ENCODE assay signal across 20 cellular contexts in the genomic region with DNA sequence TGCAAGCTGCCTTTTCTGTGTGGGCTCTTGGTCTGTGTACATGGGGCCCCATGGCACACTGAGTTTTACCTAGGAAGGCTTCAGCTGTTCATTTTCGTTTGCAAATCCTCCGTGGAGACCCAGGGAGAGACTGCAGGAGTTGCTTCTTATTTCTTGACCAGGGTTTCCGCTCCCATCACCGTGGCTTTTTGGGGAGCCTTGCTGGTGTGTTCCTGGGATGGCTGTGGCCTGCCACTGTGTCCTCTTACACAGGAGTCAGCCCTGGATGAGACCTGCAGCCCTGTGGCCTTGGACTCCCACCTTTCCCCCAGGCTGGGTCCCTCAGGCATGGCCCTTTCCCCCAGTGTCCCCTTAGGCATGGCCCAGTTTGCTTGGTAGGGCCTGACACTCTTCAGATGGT.
A peak's percentile ranks its signal among the peaks of the same experiment; 100 is the strongest.
DNase-seq lines count a peak whose midpoint lies in the region; ATAC-seq and TF ChIP-seq lines count a peak whose summit lies in the region.
"Had no signal": no experiment of that assay in that cellular context is flagged by ENCODE, and none has a peak within 500 bp of the region (broad histone marks: within the 10 kb centered on the region; RNA-seq: fewer than 3 reads in every experiment).

No MANE protein-coding gene starts in this region.

- no peaks in the 10 kb centered on the region for H3K79me2 ChIP-seq in H9 (ENCODE audit: insufficient read depth, low read length)

- no peak overlapping the region for H3K4me3 Mint-ChIP-seq in activated CD8-positive, alpha-beta memory T cell treated with anti-CD3 and anti-CD28 coated beads, Interleukin-2, amount 10 ng/mL, durations not matched to agents 7 days and 5 days
- H3K4me3 Mint-ChIP-seq in H9: no peak overlapping the region
- peak overlapping the region in 1 of 10 donors; percentile 51 for H3K4me3 Mint-ChIP-seq in naive thymus-derived CD8-positive, alpha-beta T cell

- no peak overlapping the region for H4K91ac ChIP-seq in H9 (ENCODE audit: insufficient read length, low read depth, low read length)

- no peak overlapping the region for H2BK12ac ChIP-seq in H9 (ENCODE audit: insufficient read length, low read depth, low read length)

- no peak overlapping the region for H3T11ph ChIP-seq in H9 (ENCODE audit: low read length)

- H3K4me3 ChIP-seq in BLaER1 (no peak overlapping the region), Peyer's patch (no peak overlapping the region)
- H3K4me3 ChIP-seq in effector memory CD4-positive, alpha-beta T cell (ENCODE audit: insufficient read depth, low read depth, low read length, poor library complexity, severe bottlenecking): no peak overlapping the region
- H3K4me3 ChIP-seq: PC-9, SK-N-MC had no signal

- H3K9ac ChIP-seq in BLaER1 (no peak overlapping the region), H9 (ENCODE audit: extremely low read depth, insufficient read length, low read length) (no peak overlapping the region)

- TF ChIP-seq CTCF in H9 (conservative IDR thresholded peaks at IDR 0.05) (no peak), Peyer's patch (IDR thresholded peaks at IDR 0.05) (no peak)

- peaks cover 3% of the 10 kb centered on the region for H3K23me2 ChIP-seq in H9 (ENCODE audit: insufficient read length, low read depth, low read length, poor library complexity, severe bottlenecking)

- H3K4me1 ChIP-seq in BLaER1 (peaks cover 91% of the 10 kb centered on the region), H9 (ENCODE audit: insufficient read depth, low read length) (no peaks in the 10 kb centered on the region), Peyer's patch (no peaks in the 10 kb centered on the region)
- H3K4me1 ChIP-seq in effector memory CD4-positive, alpha-beta T cell (ENCODE audit: control insufficient read depth, insufficient read depth, low read length, poor library complexity, severe bottlenecking): no peaks in the 10 kb centered on the region

- H3K27ac Mint-ChIP-seq in activated CD8-positive, alpha-beta memory T cell treated with anti-CD3 and anti-CD28 coated beads, Interleukin-2, amount 10 ng/mL, durations not matched to agents 7 days and 5 days: peak overlapping the region; percentile 22
- no peak overlapping the region; a peak in 1 of 7 replicates for H3K27ac Mint-ChIP-seq in H9
- peak overlapping the region in 8 of 10 donors; percentile 4 to 83 (median 52) for H3K27ac Mint-ChIP-seq in naive thymus-derived CD8-positive, alpha-beta T cell

- no peak for DNase-seq in activated CD8-positive, alpha-beta memory T cell treated with anti-CD3 and anti-CD28 coated beads, Interleukin-2, amount 10 ng/mL, durations not matched to agents 7 days and 5 days
- no peak for DNase-seq in activated CD8-positive, alpha-beta memory T cell treated with anti-CD3 and anti-CD28 coated beads for 24 hours
- DNase-seq in H9 (no peak), Peyer's patch (no peak)
- DNase-seq in naive thymus-derived CD8-positive, alpha-beta T cell: no peak
- DNase-seq in effector memory CD4-positive, alpha-beta T cell: no peak
- DNase-seq: DMS79, MM.1S, NCI-H1048, NCI-H1417 treated with DMSO at 0.1 percent for 48 hours, NCI-H187, NCI-H2107, NCI-H2227 treated with DMSO at 0.1 percent for 48 hours, NCI-H510A treated with DMSO at 0.1 percent for 48 hours, NCI-H748 treated with DMSO at 0.1 percent for 48 hours, PC-9, SHP77 treated with DMSO at 0.1 percent for 48 hours had no signal

- 0 out of 2 replicates have a peak overlapping the region, but pooled peaks have one; percentile 39 for H3K14ac ChIP-seq in H9 (ENCODE audit: insufficient read depth, low read length)

- H3K27ac ChIP-seq in BLaER1: peak overlapping the region; percentile 45
- H3K27ac ChIP-seq in H9 (ENCODE audit: insufficient read length, low read depth, low read length): no peak overlapping the region
- no peak overlapping the region for H3K27ac ChIP-seq in Peyer's patch
- H3K27ac ChIP-seq in effector memory CD4-positive, alpha-beta T cell (ENCODE audit: insufficient read depth, low read length, poor library complexity, severe bottlenecking): no peak overlapping the region
- H3K27ac ChIP-seq: PC-9, RWPE1, SK-N-MC had no signal

- no peak overlapping the region for H2AFZ ChIP-seq in H9 (ENCODE audit: low read length)
- H2AFZ ChIP-seq: PC-9 had no signal

- peaks cover 35% of the 10 kb centered on the region for H3K36me3 Mint-ChIP-seq in activated CD8-positive, alpha-beta memory T cell treated with anti-CD3 and anti-CD28 coated beads, Interleukin-2, amount 10 ng/mL, durations not matched to agents 7 days and 5 days
- H3K36me3 Mint-ChIP-seq in H9 (ENCODE audit: insufficient read depth in 1 of 3, low read depth in 3 of 3): no peaks in the 10 kb centered on the region
- peaks cover 0 to 10% (median 8%) of the 10 kb centered on the region in 3 donors for H3K36me3 Mint-ChIP-seq in naive thymus-derived CD8-positive, alpha-beta T cell

- no peak overlapping the region for H3K4ac ChIP-seq in H9 (ENCODE audit: low read depth, low read length)

- H3K36me3 ChIP-seq in BLaER1: peaks cover 42% of the 10 kb centered on the region
- no peaks in the 10 kb centered on the region for H3K36me3 ChIP-seq in Peyer's patch
- no peaks in the 10 kb centered on the region for H3K36me3 ChIP-seq in effector memory CD4-positive, alpha-beta T cell (ENCODE audit: control insufficient read depth, insufficient read depth, low read length)

- H3K4me1 Mint-ChIP-seq in activated CD8-positive, alpha-beta memory T cell treated with anti-CD3 and anti-CD28 coated beads, Interleukin-2, amount 10 ng/mL, durations not matched to agents 7 days and 5 days: peaks cover 77% of the 10 kb centered on the region
- H3K4me1 Mint-ChIP-seq in H9: peaks cover 0 to 2% of the 10 kb centered on the region in 2 experiments; a peak in 1 of 4 replicates
- peaks cover 30 to 67% (median 57%) of the 10 kb centered on the region in 4 donors for H3K4me1 Mint-ChIP-seq in naive thymus-derived CD8-positive, alpha-beta T cell

- no peak overlapping the region for H3K56ac ChIP-seq in H9 (ENCODE audit: insufficient read length, low read depth, low read length)

- H3K18ac ChIP-seq in H9 (ENCODE audit: insufficient read length, low read depth, low read length): no peak overlapping the region

- H4K8ac ChIP-seq in H9 (replicated peaks; ENCODE audit: insufficient read length, low read depth, low read length): no peak overlapping the region

- H2BK15ac ChIP-seq in H9 (ENCODE audit: low read depth, low read length): no peak overlapping the region

- WGBS in H9 (ENCODE audit: extremely low coverage, insufficient read length, low lambda C conversion rate): no CpG with 5 or more reads among the region's 4 CpGs

- H4K5ac ChIP-seq in H9 (ENCODE audit: insufficient read length, low read depth, low read length): no peak overlapping the region

- H2BK20ac ChIP-seq in H9 (ENCODE audit: low read depth, low read length, poor library complexity, severe bottlenecking): no peak overlapping the region

- ATAC-seq in activated CD8-positive, alpha-beta memory T cell treated with anti-CD3 and anti-CD28 coated beads, Interleukin-2, amount 10 ng/mL, durations not matched to agents 7 days and 5 days: no peak
- ATAC-seq in naive thymus-derived CD8-positive, alpha-beta T cell: no peak

- H3K27me3 ChIP-seq in BLaER1: no peaks in the 10 kb centered on the region
- H3K27me3 ChIP-seq in H9 (ENCODE audit: insufficient read depth, low read length): no peaks in the 10 kb centered on the region
- no peaks in the 10 kb centered on the region for H3K27me3 ChIP-seq in Peyer's patch
- H3K27me3 ChIP-seq in effector memory CD4-positive, alpha-beta T cell (replicated peaks; ENCODE audit: control insufficient read depth, insufficient read depth, low read length, poor library complexity, severe bottlenecking): no peaks in the 10 kb centered on the region

- H3K9me3 ChIP-seq in BLaER1 (peaks cover 8% of the 10 kb centered on the region), H9 (ENCODE audit: control insufficient read depth, low read depth, low read length) (no peaks in the 10 kb centered on the region), Peyer's patch (no peaks in the 10 kb centered on the region)
- H3K9me3 ChIP-seq in effector memory CD4-positive, alpha-beta T cell (ENCODE audit: control insufficient read depth, low read length): no peaks in the 10 kb centered on the region

- no peaks in the 10 kb centered on the region for H3K79me1 ChIP-seq in H9 (ENCODE audit: insufficient read depth, low read depth, low read length, poor library complexity, severe bottlenecking)

- CTCF ChIA-PET in activated CD8-positive, alpha-beta memory T cell treated with anti-CD3 and anti-CD28 coated beads, Interleukin-2, amount 10 ng/mL, durations not matched to agents 7 days and 5 days (lab: Charles Lee): no interaction called here

- H2AK5ac ChIP-seq in H9 (ENCODE audit: insufficient read length, low read length): no peak overlapping the region

- no peaks in the 10 kb centered on the region for H3K9me3 Mint-ChIP-seq in activated CD8-positive, alpha-beta memory T cell treated with anti-CD3 and anti-CD28 coated beads, Interleukin-2, amount 10 ng/mL, durations not matched to agents 7 days and 5 days (ENCODE audit: low read depth)
- peaks cover 0 to 2% of the 10 kb centered on the region in 2 experiments; a peak in 1 of 5 replicates for H3K9me3 Mint-ChIP-seq in H9
- peaks cover 0 to 2% (median 0%) of the 10 kb centered on the region in 9 donors for H3K9me3 Mint-ChIP-seq in naive thymus-derived CD8-positive, alpha-beta T cell

- H4K20me1 ChIP-seq in BLaER1 (peaks cover 69% of the 10 kb centered on the region), H9 (ENCODE audit: control insufficient read depth, insufficient read depth, insufficient read length) (peaks cover 5% of the 10 kb centered on the region)

- H2BK120ac ChIP-seq in H9 (ENCODE audit: low read depth, low read length, poor library complexity, severe bottlenecking): no peak overlapping the region

- no peak overlapping the region for H2BK5ac ChIP-seq in H9 (ENCODE audit: insufficient read length, low read length)

- no peak overlapping the region for H3K23ac ChIP-seq in H9 (ENCODE audit: insufficient read length, low read depth, low read length)

- H3K27me3 Mint-ChIP-seq in activated CD8-positive, alpha-beta memory T cell treated with anti-CD3 and anti-CD28 coated beads, Interleukin-2, amount 10 ng/mL, durations not matched to agents 7 days and 5 days: no peaks in the 10 kb centered on the region
- H3K27me3 Mint-ChIP-seq in H9 (ENCODE audit: low read depth): no peaks in the 10 kb centered on the region
- no peaks in the 10 kb centered on the region for H3K27me3 Mint-ChIP-seq in naive thymus-derived CD8-positive, alpha-beta T cell

- POLR2A ChIA-PET in naive thymus-derived CD8-positive, alpha-beta T cell (lab: Charles Lee): no interaction called here

- H3K4me2 ChIP-seq in BLaER1: no peak overlapping the region
- no peak overlapping the region for H3K4me2 ChIP-seq in H9 (ENCODE audit: insufficient read depth, insufficient read length, low read length)
- H3K4me2 ChIP-seq: PC-9 had no signal

- no peak for TF ChIP-seq POLR2A in Peyer's patch (IDR thresholded peaks at IDR 0.05)

Comparison
In these comparisons a context has a peak if more than half of its experiments do, and no peak if none do; other contexts are left out.
1. H3K27ac Mint-ChIP-seq: peak in activated CD8-positive, alpha-beta memory T cell treated with anti-CD3 and anti-CD28 coated beads, Interleukin-2, amount 10 ng/mL, durations not matched to agents 7 days and 5 days (single experiment) and naive thymus-derived CD8-positive, alpha-beta T cell (8 of 10); none in H9 (0 of 3).